18 cellular contexts compared by ENCODE assay signal in the genomic region with DNA sequence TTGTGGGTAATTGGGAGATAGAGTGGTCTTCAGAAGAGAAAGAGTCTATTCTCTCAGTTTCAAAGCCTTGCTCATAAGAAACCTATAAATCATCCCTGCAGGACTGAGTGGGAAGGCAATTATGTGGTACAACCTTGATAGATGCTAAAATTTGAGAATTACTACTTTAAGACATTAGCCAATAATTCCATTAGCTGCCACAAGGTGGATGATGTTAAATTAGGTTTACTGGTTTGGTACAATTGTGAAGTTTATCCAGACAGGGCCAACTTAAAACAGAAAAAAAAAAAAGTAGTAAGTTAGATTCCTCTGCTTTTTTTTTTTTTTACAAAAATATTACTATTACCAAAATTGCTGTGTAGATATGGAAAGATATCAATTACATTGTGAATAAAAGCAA.
DNase-seq lines count a peak whose midpoint lies in the region; ATAC-seq, FAIRE-seq and TF ChIP-seq lines count a peak whose summit lies in the region.
"Had no signal": no experiment of that assay in that cellular context is flagged by ENCODE, and none has a peak within 500 bp of the region (broad histone marks: within the 10 kb centered on the region; RNA-seq: fewer than 3 reads in every experiment).

No MANE protein-coding gene starts in this region.

- H3K27ac ChIP-seq in liver (ENCODE audit: low read depth in 1 of 2, low read length in 2 of 2), result no peak overlapping the region
- H3K27ac ChIP-seq in right lobe of liver, result no peak overlapping the region
- no peak overlapping the region for H3K27ac ChIP-seq in kidney (ENCODE audit: low read depth in 2 of 2, low read length in 2 of 2)
- H3K27ac ChIP-seq: Peyer's patch had no signal

- no peak for TF ChIP-seq POLR2A in right lobe of liver (IDR thresholded peaks at IDR 0.05)

- no peaks in the 10 kb centered on the region for H3K4me1 Mint-ChIP-seq in type B pancreatic cell (ENCODE audit: unreplicated experiment)
- H3K4me1 Mint-ChIP-seq: B cell; CD4-positive, alpha-beta memory T cell had no signal

- no peaks in the 10 kb centered on the region for H3K27me3 ChIP-seq in liver (ENCODE audit: control insufficient read depth in 4 of 4, insufficient read depth in 4 of 4, low read length in 3 of 4)
- H3K27me3 ChIP-seq in right lobe of liver, result no peaks in the 10 kb centered on the region
- H3K27me3 ChIP-seq: Peyer's patch had no signal

- H3K9ac ChIP-seq in liver (ENCODE audit: low read depth in 1 of 2, low read length in 2 of 2) (no peak overlapping the region), kidney (ENCODE audit: low read length in 2 of 2) (no peak overlapping the region)

- TF ChIP-seq CTCF in liver (IDR thresholded peaks at IDR 0.05; ENCODE audit: low read depth, low read length, missing input control) (peak; percentile 15), right lobe of liver (IDR thresholded peaks at IDR 0.05) (peak in 2 of 4 donors; percentile 7 to 14), kidney (IDR thresholded peaks at IDR 0.05; ENCODE audit: borderline replicate concordance, extremely low read depth, insufficient read depth) (no peak), type B pancreatic cell (conservative IDR thresholded peaks at IDR 0.05) (peak; percentile 66)

- no peaks in the 10 kb centered on the region for H3K9me3 Mint-ChIP-seq in type B pancreatic cell

- H3K9me3 ChIP-seq in liver (ENCODE audit: control insufficient read depth in 4 of 4, low read length in 3 of 4), result no peaks in the 10 kb centered on the region
- no peaks in the 10 kb centered on the region for H3K9me3 ChIP-seq in right lobe of liver
- H3K9me3 ChIP-seq in kidney (ENCODE audit: control insufficient read depth in 1 of 2, low read length in 2 of 2), result no peaks in the 10 kb centered on the region
- H3K9me3 ChIP-seq: Peyer's patch had no signal

- no peak for TF ChIP-seq RAD21 in liver (IDR thresholded peaks at IDR 0.05)

- DNase-seq in right lobe of liver, result no peak
- DNase-seq in NAMALWA (ENCODE audit: low spot score), result peak; percentile 1
- no peak for DNase-seq in kidney
- DNase-seq in type B pancreatic cell (ENCODE audit: extremely low spot score, unreplicated experiment), result no peak
- no peak for DNase-seq in stimulated activated naive CD8-positive, alpha-beta T cell treated with anti-CD3 and anti-CD28 coated beads, Interleukin-15, Interleukin-2, amounts not matched to agents 100 U/mL and 50 U/mL, for 24 hours
- DNase-seq in inferior parietal cortex (ENCODE audit: extremely low spot score), result no peak
- DNase-seq: CD4-positive, alpha-beta memory T cell; EL; H7; NCI-H1048; NCI-H2107; NCI-H446; NCI-H748 treated with DMSO at 0.1 percent for 48 hours; Peyer's patch; Right ventricle myocardium superior had no signal

- FAIRE-seq in kidney (lab: Jason Lieb, UNC), result peak; percentile 96

- H3K4me3 ChIP-seq in liver (ENCODE audit: low read depth in 1 of 3, low read length in 3 of 3), result no peak overlapping the region
- no peak overlapping the region for H3K4me3 ChIP-seq in right lobe of liver
- H3K4me3 ChIP-seq in kidney (ENCODE audit: low read length in 2 of 2), result no peak overlapping the region
- H3K4me3 ChIP-seq: Peyer's patch had no signal

- H3K27ac Mint-ChIP-seq in type B pancreatic cell, result no peak overlapping the region
- H3K27ac Mint-ChIP-seq: B cell; CD4-positive, alpha-beta memory T cell had no signal

- no peaks in the 10 kb centered on the region for H3K36me3 Mint-ChIP-seq in type B pancreatic cell
- H3K36me3 Mint-ChIP-seq: CD4-positive, alpha-beta memory T cell had no signal

- H3K36me3 ChIP-seq in liver (ENCODE audit: control insufficient read depth in 4 of 4, insufficient read depth in 3 of 4, low read depth in 1 of 4, low read length in 3 of 4) (no peaks in the 10 kb centered on the region), right lobe of liver (no peaks in the 10 kb centered on the region), kidney (ENCODE audit: control insufficient read depth in 1 of 2, insufficient read depth in 2 of 2, low read length in 2 of 2) (no peaks in the 10 kb centered on the region)
- H3K36me3 ChIP-seq: Peyer's patch had no signal

- ATAC-seq in right lobe of liver, result no peak
- ATAC-seq in stimulated activated naive CD8-positive, alpha-beta T cell treated with anti-CD3 and anti-CD28 coated beads, Interleukin-15, Interleukin-2, amounts not matched to agents 100 U/mL and 50 U/mL, for 24 hours, result no peak
- ATAC-seq in HG03196 (IDR thresholded peaks at IDR 0.05; ENCODE audit: unreplicated experiment), result no peak

- no peak overlapping the region for H3K4me3 Mint-ChIP-seq in type B pancreatic cell
- H3K4me3 Mint-ChIP-seq: B cell; CD4-positive, alpha-beta memory T cell had no signal

- intact Hi-C loops in right lobe of liver (cut with DNase I), result no loop called here
- intact Hi-C loops in kidney (cut with DNase I), result no loop called here

- H3K4me1 ChIP-seq in liver (ENCODE audit: control insufficient read depth in 4 of 4, insufficient read depth in 4 of 4, low read length in 3 of 4) (no peaks in the 10 kb centered on the region), right lobe of liver (no peaks in the 10 kb centered on the region), kidney (ENCODE audit: control insufficient read depth in 1 of 2, insufficient read depth in 1 of 2, low read depth in 1 of 2, low read length in 2 of 2) (no peaks in the 10 kb centered on the region)
- H3K4me1 ChIP-seq: Peyer's patch had no signal

- no peaks in the 10 kb centered on the region for H3K27me3 Mint-ChIP-seq in type B pancreatic cell
- H3K27me3 Mint-ChIP-seq: B cell; CD4-positive, alpha-beta memory T cell had no signal

TF ChIP-seq in liver, 16 proteins besides CTCF, POLR2A, EP300 and RAD21:
- TF ChIP-seq YY1 (IDR thresholded peaks at IDR 0.05) (no peak), HNF4G (IDR thresholded peaks at IDR 0.05) (no peak), EGR1 (IDR thresholded peaks at IDR 0.05; ENCODE audit: low read depth in 2 of 2) (no peak), TAF1 (conservative IDR thresholded peaks at IDR 0.05) (no peak), SP1 (IDR thresholded peaks at IDR 0.05) (no peak), GABPA (IDR thresholded peaks at IDR 0.05 in 1 of 2, conservative IDR thresholded peaks at IDR 0.05 in 1 of 2) (no peak), FOXA1 (IDR thresholded peaks at IDR 0.05) (no peak), FOXA2 (IDR thresholded peaks at IDR 0.05) (no peak), RXRA (IDR thresholded peaks at IDR 0.05) (no peak), JUND (IDR thresholded peaks at IDR 0.05) (no peak), HNF4A (conservative IDR thresholded peaks at IDR 0.05) (no peak)
- TF ChIP-seq, protein P1, sequence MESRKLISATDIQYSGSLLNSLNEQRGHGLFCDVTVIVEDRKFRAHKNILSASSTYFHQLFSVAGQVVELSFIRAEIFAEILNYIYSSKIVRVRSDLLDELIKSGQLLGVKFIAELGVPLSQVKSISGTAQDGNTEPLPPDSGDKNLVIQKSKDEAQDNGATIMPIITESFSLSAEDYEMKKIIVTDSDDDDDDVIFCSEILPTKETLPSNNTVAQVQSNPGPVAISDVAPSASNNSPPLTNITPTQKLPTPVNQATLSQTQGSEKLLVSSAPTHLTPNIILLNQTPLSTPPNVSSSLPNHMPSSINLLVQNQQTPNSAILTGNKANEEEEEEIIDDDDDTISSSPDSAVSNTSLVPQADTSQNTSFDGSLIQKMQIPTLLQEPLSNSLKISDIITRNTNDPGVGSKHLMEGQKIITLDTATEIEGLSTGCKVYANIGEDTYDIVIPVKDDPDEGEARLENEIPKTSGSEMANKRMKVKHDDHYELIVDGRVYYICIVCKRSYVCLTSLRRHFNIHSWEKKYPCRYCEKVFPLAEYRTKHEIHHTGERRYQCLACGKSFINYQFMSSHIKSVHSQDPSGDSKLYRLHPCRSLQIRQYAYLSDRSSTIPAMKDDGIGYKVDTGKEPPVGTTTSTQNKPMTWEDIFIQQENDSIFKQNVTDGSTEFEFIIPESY (IDR thresholded peaks at IDR 0.05), result no peak
- TF ChIP-seq, protein P2, sequence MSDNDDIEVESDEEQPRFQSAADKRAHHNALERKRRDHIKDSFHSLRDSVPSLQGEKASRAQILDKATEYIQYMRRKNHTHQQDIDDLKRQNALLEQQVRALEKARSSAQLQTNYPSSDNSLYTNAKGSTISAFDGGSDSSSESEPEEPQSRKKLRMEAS (IDR thresholded peaks at IDR 0.05), result no peak
- TF ChIP-seq, protein P3, sequence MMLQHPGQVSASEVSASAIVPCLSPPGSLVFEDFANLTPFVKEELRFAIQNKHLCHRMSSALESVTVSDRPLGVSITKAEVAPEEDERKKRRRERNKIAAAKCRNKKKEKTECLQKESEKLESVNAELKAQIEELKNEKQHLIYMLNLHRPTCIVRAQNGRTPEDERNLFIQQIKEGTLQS (IDR thresholded peaks at IDR 0.05), result no peak
